ENCODE assay signal across 18 cellular contexts in genomic region chr1:90963651-90964050, GRCh38. TPM values are rescaled to one million over a fixed set of nuclear protein-coding genes. Genes with fewer than 3 reads are reported as not detected.
DNase-seq lines count a peak whose midpoint lies in the region; ATAC-seq and TF ChIP-seq lines count a peak whose summit lies in the region.
"Had no signal": no experiment of that assay in that cellular context is flagged by ENCODE, and none has a peak within 500 bp of the region (broad histone marks: within the 10 kb centered on the region; RNA-seq: fewer than 3 reads in every experiment).

No MANE protein-coding gene starts in this region.

- H3K27me3 ChIP-seq in colonic mucosa, result no peaks in the 10 kb centered on the region
- H3K27me3 ChIP-seq: SJCRH30 had no signal

- H3K27me3 Mint-ChIP-seq in progenitor cell of endocrine pancreas, result no peaks in the 10 kb centered on the region
- H3K27me3 Mint-ChIP-seq: CD4-positive, alpha-beta memory T cell had no signal

- no peak overlapping the region for H3K27ac Mint-ChIP-seq in progenitor cell of endocrine pancreas

- H3K4me1 Mint-ChIP-seq in progenitor cell of endocrine pancreas (ENCODE audit: low read depth), result no peaks in the 10 kb centered on the region

- no peaks in the 10 kb centered on the region for H3K36me3 ChIP-seq in colonic mucosa

- H3K27ac ChIP-seq in colonic mucosa, result no peak overlapping the region
- H3K27ac ChIP-seq: 22Rv1, GM23248, RWPE1, SJCRH30 had no signal

- H3K9me3 Mint-ChIP-seq in progenitor cell of endocrine pancreas (ENCODE audit: low read depth), result peaks cover 3% of the 10 kb centered on the region
- H3K9me3 Mint-ChIP-seq: CD4-positive, alpha-beta memory T cell had no signal

- TF ChIP-seq CTCF in astrocyte of the cerebellum (IDR thresholded peaks at IDR 0.05; ENCODE audit: low read depth, low read length, missing control alignments) (no peak), fibroblast of mammary gland (conservative IDR thresholded peaks at IDR 0.05; ENCODE audit: control insufficient read depth, insufficient read depth, low read depth, low read length) (no peak), colonic mucosa (IDR thresholded peaks at IDR 0.05) (no peak), progenitor cell of endocrine pancreas (IDR thresholded peaks at IDR 0.05; ENCODE audit: unreplicated experiment) (no peak)

- no peak overlapping the region for H3K4me3 Mint-ChIP-seq in progenitor cell of endocrine pancreas (ENCODE audit: low read depth)

- peak; percentile 10 for DNase-seq in NCI-H2029 treated with DMSO at 0.1 percent for 48 hours (lab: John Stamatoyannopoulos, UW)
- no peak for DNase-seq in NCI-H2029 (lab: John Stamatoyannopoulos, UW)
- peak; percentile 8 for DNase-seq in astrocyte of the cerebellum (ENCODE audit: low read depth)
- peak; percentile 5 for DNase-seq in fibroblast of mammary gland (ENCODE audit: low read depth)
- no peak for DNase-seq in colonic mucosa
- no peak for DNase-seq in progenitor cell of endocrine pancreas (ENCODE audit: low spot score, unreplicated experiment)
- no peak for DNase-seq in NCI-H748 treated with DMSO at 0.1 percent for 48 hours (lab: John Stamatoyannopoulos, UW)
- DNase-seq: GDM1, GM23248, MV-4-11, NCI-H187 treated with DMSO at 0.1 percent for 48 hours had no signal

- H3K9me3 ChIP-seq in colonic mucosa, result no peaks in the 10 kb centered on the region

- H3K9ac ChIP-seq in colonic mucosa (ENCODE audit: low read depth in 2 of 2, low read length in 2 of 2), result no peak overlapping the region
- H3K9ac ChIP-seq: GM23248 had no signal

- no peaks in the 10 kb centered on the region for H3K4me1 ChIP-seq in colonic mucosa
- H3K4me1 ChIP-seq: SJCRH30 had no signal

- H3K4me3 ChIP-seq in astrocyte of the cerebellum (ENCODE audit: low read depth, low read length) (no peak overlapping the region), fibroblast of mammary gland (ENCODE audit: control insufficient read depth, low read depth, low read length) (no peak overlapping the region), colonic mucosa (no peak overlapping the region)
- H3K4me3 ChIP-seq: GM12878, GM23248, K562, SJCRH30 had no signal

- peaks cover 11% of the 10 kb centered on the region for H3K36me3 Mint-ChIP-seq in progenitor cell of endocrine pancreas (ENCODE audit: insufficient read depth)

- in situ Hi-C loops in astrocyte of the cerebellum (cut with HindIII; ENCODE audit: low sequenced_read_pairs), result no loop called here

- intact Hi-C loops in colonic mucosa (cut with DNase I), result loop anchor here (10.0 kb wide), 2 partner anchors 201 to 239 kb away; no protein-coding TSS in a partner anchor

- ATAC-seq in HG03432 (IDR thresholded peaks at IDR 0.05; ENCODE audit: unreplicated experiment), result no peak

RNA-seq across cellular contexts. Expression of gene ZNF644, which starts 58.2 kb away (rescaled TPM):
- total RNA-seq in colonic mucosa (10 to 100 TPM; 46.9 to 66.2 TPM), progenitor cell of endocrine pancreas (100 and 101 TPM in 2 replicates)

Comparison
In these comparisons a context has a peak if more than half of its experiments do, and no peak if none do; other contexts are left out.
1. DNase-seq: peak in NCI-H2029 treated with DMSO at 0.1 percent for 48 hours (single experiment), astrocyte of the cerebellum (single experiment) and fibroblast of mammary gland (single experiment); none in NCI-H2029 (single experiment), colonic mucosa (single experiment), progenitor cell of endocrine pancreas (single experiment) and NCI-H748 treated with DMSO at 0.1 percent for 48 hours (single experiment).